8 cellular contexts compared by ENCODE assay signal in the genomic region with DNA sequence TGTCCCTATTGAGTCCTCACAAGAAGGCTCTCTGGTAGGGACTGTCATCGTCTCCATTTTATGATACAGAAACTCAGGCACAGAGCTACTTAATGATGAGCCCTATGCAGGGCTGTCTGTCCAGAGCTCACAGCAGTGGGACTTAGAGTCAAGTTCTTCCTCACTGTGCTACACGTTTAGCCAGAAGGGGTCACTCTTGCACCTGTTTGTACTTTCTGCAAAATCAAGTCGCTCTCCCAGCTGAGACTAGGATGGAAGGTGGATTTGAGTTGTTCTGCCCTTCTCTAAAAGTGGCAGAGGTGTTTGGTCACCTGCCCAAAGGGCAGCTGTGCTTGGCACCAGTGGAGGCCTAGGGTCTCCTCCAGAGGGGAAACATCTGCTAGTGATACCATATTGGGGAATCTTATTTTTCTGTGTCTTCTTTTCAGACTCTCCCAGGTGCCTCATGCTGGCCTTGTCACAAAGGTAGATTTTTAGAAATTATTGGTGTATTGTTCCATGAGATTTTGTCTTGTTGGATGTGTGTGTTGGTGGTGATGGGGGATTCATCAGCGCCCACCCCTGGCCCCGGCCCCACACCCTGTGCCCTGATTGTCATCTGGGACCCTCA.
DNase-seq lines count a peak whose midpoint lies in the region; ATAC-seq and TF ChIP-seq lines count a peak whose summit lies in the region.

No MANE protein-coding gene starts in this region.

- H3K36me3 ChIP-seq in OCI-LY3 (replicated peaks; ENCODE audit: low read depth, low read length) = no peaks in the 10 kb centered on the region
- H3K36me3 ChIP-seq in osteoblast (ENCODE audit: insufficient read depth, low read length) = no peaks in the 10 kb centered on the region

- H3K4me1 ChIP-seq in OCI-LY3 (ENCODE audit: low read length) (peaks cover 12% of the 10 kb centered on the region), osteoblast (ENCODE audit: insufficient read depth, low read length) (peaks cover 12% of the 10 kb centered on the region)

- H3K4me2 ChIP-seq in OCI-LY3 (ENCODE audit: low read length) = no peak overlapping the region
- H3K4me2 ChIP-seq in osteoblast (ENCODE audit: insufficient read depth, low read length) = no peak overlapping the region

- H3K27me3 ChIP-seq in OCI-LY3 (ENCODE audit: low read depth, low read length) (no peaks in the 10 kb centered on the region), osteoblast (ENCODE audit: insufficient read depth, low read length) (no peaks in the 10 kb centered on the region)

- no peaks in the 10 kb centered on the region for H3K9me3 ChIP-seq in OCI-LY3 (ENCODE audit: insufficient read depth, low read length)
- no peaks in the 10 kb centered on the region for H3K9me3 ChIP-seq in osteoblast (ENCODE audit: low read depth, low read length)

- H3K4me3 ChIP-seq in OCI-LY3 (ENCODE audit: low read length) (no peak overlapping the region), osteoblast (ENCODE audit: insufficient read depth, low read length) (no peak overlapping the region)

- no peak overlapping the region for H3K27ac ChIP-seq in OCI-LY3 (ENCODE audit: low read length)
- H3K27ac ChIP-seq in osteoblast (ENCODE audit: low read depth, low read length) = no peak overlapping the region

- H3K79me2 ChIP-seq in OCI-LY3 (ENCODE audit: low read length) (no peaks in the 10 kb centered on the region), osteoblast (ENCODE audit: insufficient read depth, low read length) (no peaks in the 10 kb centered on the region)

- DNase-seq in DMS53 (lab: John Stamatoyannopoulos, UW) (peak; percentile 92), activated T-cell treated with anti-CD3 and anti-CD28 coated beads for 48 hours (ENCODE audit: low read depth) (peak; percentile 29), fibroblast of the conjunctiva (ENCODE audit: low read depth) (peak; percentile 89), osteoblast (ENCODE audit: insufficient read length, low spot score, missing footprints) (peak; percentile 96)

- TF ChIP-seq CTCF in OCI-LY3 (IDR thresholded peaks at IDR 0.05; ENCODE audit: low read depth, low read length) (peak; percentile 61), osteoblast (IDR thresholded peaks at IDR 0.05; ENCODE audit: extremely low read depth, low read depth, low read length) (peak; percentile 81)

- H2AFZ ChIP-seq in OCI-LY3 (ENCODE audit: low read depth, low read length) (no peak overlapping the region), osteoblast (ENCODE audit: low read length) (no peak overlapping the region)

- H4K20me1 ChIP-seq in OCI-LY3 (ENCODE audit: insufficient read depth, low read length) = peaks cover 3% of the 10 kb centered on the region; the same call in 1 of the 2 replicates
- H4K20me1 ChIP-seq in osteoblast (ENCODE audit: insufficient read depth, low read length) = no peaks in the 10 kb centered on the region

- ATAC-seq in HG03378 (IDR thresholded peaks at IDR 0.05; ENCODE audit: unreplicated experiment) = peak; percentile 36
- ATAC-seq in HG02678 (IDR thresholded peaks at IDR 0.05; ENCODE audit: unreplicated experiment) = no peak
- no peak for ATAC-seq in HG03175 (IDR thresholded peaks at IDR 0.05; ENCODE audit: unreplicated experiment)

- no peak overlapping the region for H3K9ac ChIP-seq in OCI-LY3 (ENCODE audit: low read length)

Comparison
In these comparisons a context has a peak if more than half of its experiments do, and no peak if none do; other contexts are left out.
1. DNase-seq: peak in every context shown above with its lines; median percentile 96 in osteoblast; 92 in DMS53; 89 in fibroblast of the conjunctiva; 29 in activated T-cell treated with anti-CD3 and anti-CD28 coated beads for 48 hours.